Comparison of ENCODE assay signal across 32 cellular contexts in the genomic region with DNA sequence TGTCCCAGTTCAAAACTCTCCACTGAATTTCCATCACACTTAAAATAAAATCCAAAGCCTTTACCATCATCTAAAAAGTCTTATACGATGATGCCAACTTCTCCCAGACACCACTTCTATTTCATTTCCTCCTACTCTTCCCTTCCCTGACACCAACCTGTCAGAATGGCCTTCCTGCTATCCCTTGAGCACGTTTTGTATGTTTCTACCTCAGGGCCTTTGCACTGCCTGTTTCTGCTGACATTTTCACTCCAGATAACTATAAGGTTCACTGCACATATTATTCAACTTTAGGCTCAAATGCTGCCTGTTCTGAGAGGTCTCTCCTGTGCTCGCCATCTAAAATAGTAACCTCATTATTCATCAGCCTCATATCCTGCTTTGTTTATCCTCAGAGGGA.
"Had no signal": no experiment of that assay in that cellular context is flagged by ENCODE, and none has a peak within 500 bp of the region (broad histone marks: within the 10 kb centered on the region; RNA-seq: fewer than 3 reads in every experiment).

No MANE protein-coding gene starts in this region.

- H3K27ac ChIP-seq: breast epithelium, dorsolateral prefrontal cortex, WERI-Rb-1 had no signal

- H3K9me3 Mint-ChIP-seq: activated B cell treated with CpG ODN at 0.5 μM for 24 hours; activated CD8-positive, alpha-beta T cell treated with anti-CD3 and anti-CD28 coated beads for 36 hours; activated T-cell treated with anti-CD3 and anti-CD28 coated beads, Interleukin-2, amount 50 U/mL, for 4 hours; activated T-helper 17 cell treated with anti-CD3 and anti-CD28 coated beads, Interleukin-2, amount 50 U/mL, for 72 hours; endodermal cell; T-helper 2 cell treated with Interferon-gamma antibody and Interleukin-4, amounts not matched to agents 5 μg/mL and 100 μg/mL, for 36 hours had no signal

- H3K36me3 Mint-ChIP-seq: activated naive CD8-positive, alpha-beta T cell; brain had no signal

- H3K4me1 Mint-ChIP-seq: activated B cell treated with CpG ODN at 0.5 μM for 24 hours; activated T-helper 17 cell treated with anti-CD3 and anti-CD28 coated beads, Interleukin-2, amount 50 U/mL, for 72 hours; central memory CD8-positive, alpha-beta T cell; T-helper 17 cell had no signal

- H3K4me3 Mint-ChIP-seq: activated B cell treated with CpG ODN at 0.5 μM for 24 hours; activated CD8-positive, alpha-beta T cell treated with anti-CD3 and anti-CD28 coated beads for 36 hours; activated naive CD8-positive, alpha-beta T cell; activated T-cell treated with anti-CD3 and anti-CD28 coated beads, Interleukin-2, amount 50 U/mL, for 4 hours; activated T-helper 17 cell treated with anti-CD3 and anti-CD28 coated beads, Interleukin-2, amount 50 U/mL, for 72 hours; brain; central memory CD8-positive, alpha-beta T cell; endodermal cell; T-helper 17 cell; T-helper 2 cell treated with Interferon-gamma antibody and Interleukin-4, amounts not matched to agents 5 μg/mL and 100 μg/mL, for 36 hours had no signal

- H3K27me3 Mint-ChIP-seq: central memory CD8-positive, alpha-beta T cell had no signal

- H3K9me3 ChIP-seq: breast epithelium had no signal

- DNase-seq: activated B cell treated with CpG ODN at 0.5 μM for 24 hours; activated CD4-positive, alpha-beta T cell treated with anti-CD3 and anti-CD28 coated beads for 48 hours; activated CD4-positive, alpha-beta T cell treated with anti-CD3 and anti-CD28 coated beads, Interleukin-2, amount 50 U/mL, for 1 hour; activated CD4-positive, alpha-beta T cell treated with anti-CD3 and anti-CD28 coated beads, Interleukin-2, amount 50 U/mL, for 48 hours; activated CD8-positive, alpha-beta memory T cell treated with anti-CD3 and anti-CD28 coated beads for 24 hours; activated CD8-positive, alpha-beta T cell treated with anti-CD3 and anti-CD28 coated beads for 36 hours; activated effector memory CD4-positive, alpha-beta T cell treated with Interleukin-2 at 50 U/mL for 16 hours; activated gamma-delta T cell treated with Interleukin-2 at 50 U/mL for 16 hours; activated naive CD4-positive, alpha-beta T cell treated with anti-CD3 and anti-CD28 coated beads, Interleukin-2, amount 50 U/mL, for 16 hours; activated naive CD4-positive, alpha-beta T cell treated with Interleukin-2 at 50 U/mL for 16 hours; activated T-cell treated with anti-CD3 and anti-CD28 coated beads, Interleukin-2, amount 50 U/mL, for 4 hours; amygdala; aorta; dorsolateral prefrontal cortex; effector memory CD4-positive, alpha-beta T cell; endodermal cell; foreskin fibroblast; head of caudate nucleus; T-helper 1 cell; T-helper 17 cell; T1000; WERI-Rb-1 had no signal

- H3K27ac Mint-ChIP-seq: activated B cell treated with CpG ODN at 0.5 μM for 24 hours; activated CD8-positive, alpha-beta T cell treated with anti-CD3 and anti-CD28 coated beads for 36 hours; activated naive CD8-positive, alpha-beta T cell; activated T-helper 17 cell treated with anti-CD3 and anti-CD28 coated beads, Interleukin-2, amount 50 U/mL, for 72 hours; brain; endodermal cell; T-helper 17 cell; T-helper 2 cell treated with Interferon-gamma antibody and Interleukin-4, amounts not matched to agents 5 μg/mL and 100 μg/mL, for 36 hours had no signal

- H3K36me3 ChIP-seq: breast epithelium, WERI-Rb-1 had no signal

- FAIRE-seq: colon, frontal cortex had no signal

- H3K4me3 ChIP-seq: breast epithelium, dorsolateral prefrontal cortex had no signal

- H3K27me3 ChIP-seq: breast epithelium had no signal

- H3K4me1 ChIP-seq: breast epithelium had no signal

- ATAC-seq: activated CD4-positive, CD25-positive, alpha-beta regulatory T cell treated with anti-CD3 and anti-CD28 coated beads, Interleukin-2, amount 50 U/mL, for 24 hours; activated CD8-positive, alpha-beta T cell treated with anti-CD3 and anti-CD28 coated beads for 36 hours; activated T-cell treated with anti-CD3 and anti-CD28 coated beads, Interleukin-2, amount 50 U/mL, for 4 hours; activated T-helper 17 cell treated with anti-CD3 and anti-CD28 coated beads, Interleukin-2, amount 50 U/mL, for 72 hours; esophagus mucosa; T-helper 17 cell had no signal
